ENCODE assay signal across 31 cellular contexts in the genomic region with DNA sequence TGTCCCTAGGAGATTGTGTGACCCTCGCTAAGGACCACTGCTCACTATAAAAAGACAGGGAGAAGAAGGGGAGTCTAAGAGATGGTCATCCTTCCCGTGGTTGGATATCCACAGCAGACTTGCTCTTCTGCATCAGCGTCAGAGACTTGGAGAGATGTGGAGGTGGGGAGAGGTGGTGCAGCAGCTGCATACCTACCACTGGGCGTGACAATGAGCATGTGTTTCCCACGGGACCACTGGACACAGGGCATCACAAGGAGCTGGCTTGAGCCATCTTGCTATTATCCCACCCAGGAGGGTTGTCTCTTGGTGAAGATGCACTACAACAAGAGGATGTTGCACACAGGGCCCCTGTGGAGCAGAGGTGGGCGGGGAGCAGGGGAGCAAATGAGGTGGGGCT. TPM values are rescaled to one million over a fixed set of nuclear protein-coding genes. Genes with fewer than 3 reads are reported as not detected.
"Had no signal": no experiment of that assay in that cellular context is flagged by ENCODE, and none has a peak within 500 bp of the region (broad histone marks: within the 10 kb centered on the region; RNA-seq: fewer than 3 reads in every experiment).

No MANE protein-coding gene starts in this region.

- H3K36me3 Mint-ChIP-seq: immature natural killer cell; mesothelial cell of epicardium; naive B cell; natural killer cell; neural progenitor cell; stimulated activated naive B cell treated with anti-CD40 and anti-IgM and Interleukin-4, amounts not matched to agents 10 μg/mL and 1 μg/mL and 100 μg/mL, for 72 hours had no signal

- ATAC-seq: left colon; left lung; lower lobe of right lung; natural killer cell; sciatic nerve; stimulated activated naive B cell treated with anti-CD40 and anti-IgM and Interleukin-4, amounts not matched to agents 10 μg/mL and 1 μg/mL and 100 μg/mL, for 72 hours; stimulated activated naive CD8-positive, alpha-beta T cell treated with anti-CD3 and anti-CD28 coated beads, Interleukin-15, Interleukin-2, amounts not matched to agents 100 U/mL and 50 U/mL, for 24 hours; upper lobe of right lung had no signal

- H2AFZ ChIP-seq: neural progenitor cell, parathyroid adenoma had no signal

- H3K9me3 Mint-ChIP-seq: immature natural killer cell, mesothelial cell of epicardium, natural killer cell, neural progenitor cell had no signal

- H3K4me2 ChIP-seq: neural progenitor cell had no signal

- H3K27me3 ChIP-seq: left lung, neural progenitor cell, neutrophil, right atrium auricular region, stomach, testis, thyroid gland, transverse colon, upper lobe of right lung had no signal

- H3K27me3 Mint-ChIP-seq: naive B cell; stimulated activated naive B cell treated with anti-CD40 and anti-IgM and Interleukin-4, amounts not matched to agents 10 μg/mL and 1 μg/mL and 100 μg/mL, for 72 hours had no signal

- H3K4me3 Mint-ChIP-seq: immature natural killer cell; mesothelial cell of epicardium; natural killer cell; nephron progenitor cell; neural progenitor cell; stimulated activated naive B cell treated with anti-CD40 and anti-IgM and Interleukin-4, amounts not matched to agents 10 μg/mL and 1 μg/mL and 100 μg/mL, for 72 hours had no signal

- H3K4me3 ChIP-seq: left lung, lower lobe of right lung, neural progenitor cell, right atrium auricular region, skin epidermis, stomach, testis, thyroid gland, transverse colon, upper lobe of right lung had no signal

- H3K36me3 ChIP-seq: left lung, lower lobe of right lung, neural progenitor cell, neutrophil, right atrium auricular region, stomach, thyroid gland, transverse colon, upper lobe of right lung had no signal

- H3K9ac ChIP-seq: neural progenitor cell, parathyroid adenoma had no signal

- DNase-seq: hypothalamus; immature natural killer cell; kidney; left colon; left lung; lower lobe of right lung; mammary epithelial cell; mesendoderm; naive B cell; natural killer cell; nephron progenitor cell; occipital lobe; stimulated activated CD4-positive, alpha-beta T cell treated with anti-CD3 and anti-CD28 coated beads, Interleukin-12 subunit alpha, Interleukin-12 subunit beta, amount 100 ng/mL, for 4 hours; stimulated activated CD4-positive, alpha-beta T cell treated with anti-CD3 and anti-CD28 coated beads, Interleukin-15, amount 100 ng/mL, for 24 hours; stimulated activated CD4-positive, alpha-beta T cell treated with anti-CD3 and anti-CD28 coated beads, Interleukin-2, amount 100 ng/mL, for 24 hours; stimulated activated CD4-positive, alpha-beta T cell treated with anti-CD3 and anti-CD28 coated beads, Interleukin-4, amount 100 ng/mL, for 1 hour; stimulated activated naive B cell treated with anti-CD40 and anti-IgM and Interleukin-4, amounts not matched to agents 10 μg/mL and 1 μg/mL and 100 μg/mL, for 72 hours; stimulated activated naive CD8-positive, alpha-beta T cell treated with anti-CD3 and anti-CD28 coated beads, Interleukin-15, Interleukin-2, amounts not matched to agents 100 U/mL and 50 U/mL, for 24 hours; stomach; testis; thyroid gland; transverse colon; upper lobe of right lung had no signal

- H3K4me1 Mint-ChIP-seq: immature natural killer cell, natural killer cell had no signal

- H3K79me2 ChIP-seq: parathyroid adenoma had no signal

- H3K4me1 ChIP-seq: parathyroid adenoma, stomach, testis, thyroid gland, transverse colon had no signal

- H3K27ac ChIP-seq: left lung, lower lobe of right lung, neural progenitor cell, neutrophil, parathyroid adenoma, right atrium auricular region, skin epidermis, stomach, testis, thyroid gland, transverse colon, upper lobe of right lung had no signal

- H3K27ac Mint-ChIP-seq: immature natural killer cell; mesothelial cell of epicardium; natural killer cell; nephron progenitor cell; neural progenitor cell; stimulated activated naive B cell treated with anti-CD40 and anti-IgM and Interleukin-4, amounts not matched to agents 10 μg/mL and 1 μg/mL and 100 μg/mL, for 72 hours had no signal

- H3K9me3 ChIP-seq: left lung, lower lobe of right lung, neutrophil, right atrium auricular region, stomach, testis, thyroid gland, transverse colon, upper lobe of right lung had no signal

RNA-seq across cellular contexts. Expression of gene ANKRD1, which starts 18.8 kb away (rescaled TPM):
- total RNA-seq: kidney, left colon, mononuclear cell, natural killer cell, occipital lobe, transverse colon had no signal
- polyA plus RNA-seq: immature natural killer cell had no signal
